ENCODE assay signal across 1 cellular context in the genomic region with DNA sequence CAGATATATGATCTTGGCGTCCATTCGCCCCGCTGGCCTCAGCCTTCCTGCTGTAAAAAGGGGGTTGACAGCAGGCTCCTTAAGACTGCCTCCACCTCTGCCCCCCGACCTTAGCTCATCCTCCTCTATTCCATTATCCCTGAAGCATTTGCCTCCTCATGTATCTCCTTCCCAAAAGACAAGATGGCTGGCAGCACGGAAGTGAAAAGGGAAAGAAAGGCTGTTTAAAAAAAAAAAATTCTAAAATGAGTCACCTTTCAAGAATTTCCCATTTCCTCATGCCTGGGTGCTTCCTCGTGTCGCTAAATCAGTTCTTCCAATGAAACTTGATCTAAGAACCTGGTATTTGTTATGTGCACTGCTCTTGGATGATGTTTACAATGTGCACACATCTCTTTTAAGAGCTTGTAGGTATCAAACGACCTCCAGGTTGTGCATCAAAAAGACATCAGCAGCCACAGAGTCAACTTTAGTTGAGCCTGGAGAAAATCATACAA.
TF ChIP-seq lines count a peak whose summit lies in the region.

No MANE protein-coding gene starts in this region.

TF ChIP-seq in liver, 16 proteins besides CTCF, POLR2A, EP300 and RAD21 (continued from another document):
- TF ChIP-seq MAX (IDR thresholded peaks at IDR 0.05) = no peak
- TF ChIP-seq NR2F2 (IDR thresholded peaks at IDR 0.05) = no peak
- no peak for TF ChIP-seq HNF4A (conservative IDR thresholded peaks at IDR 0.05)
- peak; percentile 31 to 43 for TF ChIP-seq JUND (IDR thresholded peaks at IDR 0.05)
- no peak for TF ChIP-seq FOXA2 (IDR thresholded peaks at IDR 0.05)
- TF ChIP-seq, protein P1, sequence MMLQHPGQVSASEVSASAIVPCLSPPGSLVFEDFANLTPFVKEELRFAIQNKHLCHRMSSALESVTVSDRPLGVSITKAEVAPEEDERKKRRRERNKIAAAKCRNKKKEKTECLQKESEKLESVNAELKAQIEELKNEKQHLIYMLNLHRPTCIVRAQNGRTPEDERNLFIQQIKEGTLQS (IDR thresholded peaks at IDR 0.05) = no peak
- TF ChIP-seq EGR1 (IDR thresholded peaks at IDR 0.05; ENCODE audit: low read depth in 2 of 2) = no peak
